20 cellular contexts compared by ENCODE assay signal in genomic region chr20:57009775-57010174, GRCh38.
A peak's percentile ranks its signal among the peaks of the same experiment; 100 is the strongest.
DNase-seq lines count a peak whose midpoint lies in the region; ATAC-seq, FAIRE-seq and TF ChIP-seq lines count a peak whose summit lies in the region.
"Had no signal": no experiment of that assay in that cellular context is flagged by ENCODE, and none has a peak within 500 bp of the region (broad histone marks: within the 10 kb centered on the region; RNA-seq: fewer than 3 reads in every experiment).

No MANE protein-coding gene starts in this region.

- H3K9me2 ChIP-seq in GM23338 (ENCODE audit: insufficient read depth): no peaks in the 10 kb centered on the region

- H3K79me1 ChIP-seq in neuronal stem cell (ENCODE audit: low read depth, low read length): no peaks in the 10 kb centered on the region

- peak overlapping the region; percentile 36 for H2AK5ac ChIP-seq in neuronal stem cell (ENCODE audit: low read depth, low read length)

- no peak overlapping the region for H2BK120ac ChIP-seq in neuronal stem cell (ENCODE audit: low read depth, low read length)

- no peaks in the 10 kb centered on the region for H3K36me3 ChIP-seq in BLaER1 treated with 17β-estradiol and CSF1 and Interleukin-3, amounts not matched to agents 10 nM and 100 nM
- H3K36me3 ChIP-seq in RWPE2 (ENCODE audit: low read depth) (no peaks in the 10 kb centered on the region), neuronal stem cell (replicated peaks in 1 of 2; ENCODE audit: control insufficient read depth in 2 of 2, insufficient read depth in 2 of 2, low read length in 2 of 2) (no peaks in the 10 kb centered on the region), GM23338 (ENCODE audit: insufficient read depth) (no peaks in the 10 kb centered on the region)
- H3K36me3 ChIP-seq: HAP-1 had no signal

- no peak overlapping the region for H3K27ac ChIP-seq in BLaER1 treated with 17β-estradiol and CSF1 and Interleukin-3, amounts not matched to agents 10 nM and 100 nM
- H3K27ac ChIP-seq in RWPE2 (ENCODE audit: poor library complexity, severe bottlenecking) (no peak overlapping the region), neuronal stem cell (replicated peaks; ENCODE audit: low read length) (no peak overlapping the region), GM23338 (ENCODE audit: low read depth) (no peak overlapping the region)

- H3K4me3 ChIP-seq in BLaER1 treated with 17β-estradiol and CSF1 and Interleukin-3, amounts not matched to agents 10 nM and 100 nM: no peak overlapping the region
- H3K4me3 ChIP-seq in RWPE2 (ENCODE audit: severe bottlenecking): no peak overlapping the region
- H3K4me3 ChIP-seq in neuronal stem cell (ENCODE audit: low read length in 2 of 2): no peak overlapping the region
- H3K4me3 ChIP-seq in GM23338: no peak overlapping the region
- H3K4me3 ChIP-seq: HAP-1 had no signal

- ATAC-seq in RWPE2 (ENCODE audit: low read depth) (no peak), GM23338 (no peak), HG02884 (IDR thresholded peaks at IDR 0.05; ENCODE audit: unreplicated experiment) (no peak)

- H2AFZ ChIP-seq in neuronal stem cell (ENCODE audit: low read length) (no peak overlapping the region), GM23338 (no peak overlapping the region)

- H2BK12ac ChIP-seq in neuronal stem cell (ENCODE audit: low read length): peak overlapping the region; percentile 14

- no peaks in the 10 kb centered on the region for H3K9me3 ChIP-seq in BLaER1 treated with 17β-estradiol and CSF1 and Interleukin-3, amounts not matched to agents 10 nM and 100 nM (replicated peaks in 1 of 11)
- H3K9me3 ChIP-seq in RWPE2 (ENCODE audit: severe bottlenecking) (no peaks in the 10 kb centered on the region), neuronal stem cell (replicated peaks in 1 of 2; ENCODE audit: control insufficient read depth in 2 of 2, insufficient read depth in 1 of 2, low read depth in 1 of 2, low read length in 2 of 2) (no peaks in the 10 kb centered on the region)
- H3K9me3 ChIP-seq: HAP-1 had no signal

- DNase-seq in RWPE2 (ENCODE audit: low spot score): peak; percentile 73
- no peak for DNase-seq in neuronal stem cell (ENCODE audit: low spot score)
- no peak for DNase-seq in urothelium cell line (ENCODE audit: low spot score)
- DNase-seq in GM23338 (ENCODE audit: low spot score): no peak
- DNase-seq in RCC 7860 (ENCODE audit: low spot score): no peak
- DNase-seq: 8988T; AML-193; C1 segment of cervical spinal cord; CD4-positive, alpha-beta memory T cell; DMS153; DMS79 treated with DMSO at 0.1 percent for 48 hours; EL; HFFc6 had no signal

- no peak overlapping the region for H3K4me3 Mint-ChIP-seq in GM23338
- H3K4me3 Mint-ChIP-seq: CD4-positive, alpha-beta memory T cell; HFFc6 had no signal

- peak; percentile 81 for FAIRE-seq in urothelium cell line (lab: Jason Lieb, UNC)
- FAIRE-seq in RCC 7860 (lab: Jason Lieb, UNC): no peak
- FAIRE-seq: D721Med, G401.6, GM12891, H1 had no signal

- peaks cover 13% of the 10 kb centered on the region for H3K4me1 Mint-ChIP-seq in GM23338
- H3K4me1 Mint-ChIP-seq: CD4-positive, alpha-beta memory T cell had no signal

- H4K20me1 ChIP-seq in BLaER1 treated with 17β-estradiol and CSF1 and Interleukin-3, amounts not matched to agents 10 nM and 100 nM: no peaks in the 10 kb centered on the region
- no peaks in the 10 kb centered on the region for H4K20me1 ChIP-seq in GM23338 (replicated peaks; ENCODE audit: insufficient read depth)

- H2BK15ac ChIP-seq in neuronal stem cell (ENCODE audit: low read length): peak overlapping the region; percentile 63

- no peaks in the 10 kb centered on the region for H3K36me3 Mint-ChIP-seq in GM23338 (ENCODE audit: low read depth)
- H3K36me3 Mint-ChIP-seq: CD4-positive, alpha-beta memory T cell had no signal

- peaks cover 14 to 63% (median 53%) of the 10 kb centered on the region in 10 experiments for H3K4me1 ChIP-seq in BLaER1 treated with 17β-estradiol and CSF1 and Interleukin-3, amounts not matched to agents 10 nM and 100 nM
- H3K4me1 ChIP-seq in RWPE2 (ENCODE audit: insufficient read depth, poor library complexity, severe bottlenecking): peaks cover 18% of the 10 kb centered on the region
- peaks cover 0 to 16% of the 10 kb centered on the region in 2 donors for H3K4me1 ChIP-seq in neuronal stem cell (ENCODE audit: control insufficient read depth in 2 of 2, insufficient read depth in 1 of 2, low read depth in 1 of 2, low read length in 2 of 2)
- H3K4me1 ChIP-seq in GM23338 (ENCODE audit: insufficient read depth): no peaks in the 10 kb centered on the region; the same call in 1 of the 2 replicates

- H3K9me3 Mint-ChIP-seq in GM23338: no peaks in the 10 kb centered on the region
- H3K9me3 Mint-ChIP-seq: HFFc6 had no signal

- H3K79me2 ChIP-seq in GM23338 (replicated peaks; ENCODE audit: insufficient read depth): no peaks in the 10 kb centered on the region

- H3K14ac ChIP-seq in neuronal stem cell (ENCODE audit: low read length): no peak overlapping the region

- H3F3A ChIP-seq in GM23338 (replicated peaks; ENCODE audit: low read depth): no peaks in the 10 kb centered on the region

- H3K9ac ChIP-seq in BLaER1 treated with 17β-estradiol and CSF1 and Interleukin-3, amounts not matched to agents 10 nM and 100 nM: peak overlapping the region in 1 of 11 experiments; percentile 15; a peak in 2 of 22 replicates
- no peak overlapping the region for H3K9ac ChIP-seq in neuronal stem cell (ENCODE audit: low read depth, low read length, poor library complexity)

- H3K27ac Mint-ChIP-seq in GM23338: no peak overlapping the region
- H3K27ac Mint-ChIP-seq: CD4-positive, alpha-beta memory T cell; HFFc6 had no signal

- peak overlapping the region in 9 of 11 experiments; percentile 3 to 95 (median 75); a peak in 16 of 22 replicates for H3K4me2 ChIP-seq in BLaER1 treated with 17β-estradiol and CSF1 and Interleukin-3, amounts not matched to agents 10 nM and 100 nM
- H3K4me2 ChIP-seq in neuronal stem cell (ENCODE audit: insufficient read depth, low read length, poor library complexity, severe bottlenecking) (no peak overlapping the region), GM23338 (no peak overlapping the region)

- H3K27me3 ChIP-seq in BLaER1 treated with 17β-estradiol and CSF1 and Interleukin-3, amounts not matched to agents 10 nM and 100 nM: peaks cover 17 to 44% (median 25%) of the 10 kb centered on the region in 11 experiments
- H3K27me3 ChIP-seq in RWPE2 (ENCODE audit: insufficient read depth, poor library complexity, severe bottlenecking): peaks cover 3% of the 10 kb centered on the region
- H3K27me3 ChIP-seq in neuronal stem cell (ENCODE audit: control insufficient read depth in 3 of 3, insufficient read depth in 3 of 3, low read depth in 1 of 3, low read length in 3 of 3): peaks cover 0 to 48% (median under 1%) of the 10 kb centered on the region in 3 experiments
- H3K27me3 ChIP-seq in GM23338 (ENCODE audit: insufficient read depth): peaks cover 6% of the 10 kb centered on the region; the same call in 1 of the 2 replicates

- H3K27me3 Mint-ChIP-seq in GM23338 (ENCODE audit: insufficient read depth, low read depth, poor library complexity): peaks cover 21% of the 10 kb centered on the region

- no peak overlapping the region for H4K8ac ChIP-seq in neuronal stem cell (ENCODE audit: low read depth, low read length)

- H3K18ac ChIP-seq in neuronal stem cell (ENCODE audit: low read length): peak overlapping the region; percentile 81

- H3K4ac ChIP-seq in neuronal stem cell (ENCODE audit: low read length): no peak overlapping the region

- H4K91ac ChIP-seq in neuronal stem cell (ENCODE audit: low read depth, low read length, poor library complexity): no peak overlapping the region

- TF ChIP-seq CTCF in RWPE2 (IDR thresholded peaks at IDR 0.05; ENCODE audit: poor library complexity, severe bottlenecking): no peak
- TF ChIP-seq CTCF in GM23338 (conservative IDR thresholded peaks at IDR 0.05; ENCODE audit: low read depth in 2 of 2): no peak

- WGBS in neuronal stem cell (ENCODE audit: extremely low coverage in 2 of 2, insufficient read length in 2 of 2, insufficient replicate concordance in 1 of 2), 2 donors: no CpG with 5 or more reads among the region's 7 CpGs

- H3K23ac ChIP-seq in neuronal stem cell (ENCODE audit: low read depth, low read length, poor library complexity): no peak overlapping the region

- no peak overlapping the region for H2BK5ac ChIP-seq in neuronal stem cell (ENCODE audit: low read length)

TF ChIP-seq in GM23338, 12 proteins besides CTCF, POLR2A, EP300 and RAD21:
- TF ChIP-seq POLR2AphosphoS5 (IDR thresholded peaks at IDR 0.05; ENCODE audit: low read depth) (no peak), JUNB (IDR thresholded peaks at IDR 0.05; ENCODE audit: unreplicated experiment) (no peak)

Comparison
In these comparisons a context has a peak if more than half of its experiments do, and no peak if none do; other contexts are left out.
1. H3K4me2 ChIP-seq: peak in BLaER1 treated with 17β-estradiol and CSF1 and Interleukin-3, amounts not matched to agents 10 nM and 100 nM (9 of 11); none in neuronal stem cell (single experiment) and GM23338 (single experiment).